22 cellular contexts compared by ENCODE assay signal in genomic region chr9:71743884-71744283, GRCh38. TPM values are rescaled to one million over a fixed set of nuclear protein-coding genes. Genes with fewer than 3 reads are reported as not detected.
A peak's percentile ranks its signal among the peaks of the same experiment; 100 is the strongest.
DNase-seq lines count a peak whose midpoint lies in the region; TF ChIP-seq lines count a peak whose summit lies in the region.
"Had no signal": no experiment of that assay in that cellular context is flagged by ENCODE, and none has a peak within 500 bp of the region (broad histone marks: within the 10 kb centered on the region; RNA-seq: fewer than 3 reads in every experiment).

No MANE protein-coding gene starts in this region.

- H3K27ac Mint-ChIP-seq in CD14-positive monocyte: peak overlapping the region; percentile 79 to 90 (median 86)
- H3K27ac Mint-ChIP-seq in mesothelial cell of epicardium: peak overlapping the region; percentile 94

- H3K27me3 Mint-ChIP-seq in CD14-positive monocyte (ENCODE audit: low read depth in 3 of 3) (no peaks in the 10 kb centered on the region), mesothelial cell of epicardium (ENCODE audit: low read depth) (no peaks in the 10 kb centered on the region)

- no peak overlapping the region for H3K4me3 ChIP-seq in stomach
- H3K4me3 ChIP-seq: GM23248 had no signal

- no peaks in the 10 kb centered on the region for H3K27me3 ChIP-seq in stomach

- H3K4me1 Mint-ChIP-seq in CD14-positive monocyte: peaks cover 69% of the 10 kb centered on the region
- peaks cover 50% of the 10 kb centered on the region for H3K4me1 Mint-ChIP-seq in mesothelial cell of epicardium

- H3K4me3 Mint-ChIP-seq in CD14-positive monocyte (peak overlapping the region in 1 of 2 donors; percentile 62), mesothelial cell of epicardium (no peak overlapping the region)
- H3K4me3 Mint-ChIP-seq: H9, HFFc6 had no signal

- intact Hi-C loops in CD14-positive monocyte (cut with micrococcal nuclease) (loop anchor here in 1 of 2 donors (10.0 kb wide), 1 partner anchor 59 kb away; no protein-coding TSS in a partner anchor), stomach (cut with DNase I; ENCODE audit: low total_unique reads) (no loop called here)

- peaks cover 0 to 57% (median 46%) of the 10 kb centered on the region in 4 donors for H3K36me3 ChIP-seq in stomach

- H3K9me3 Mint-ChIP-seq in CD14-positive monocyte: peaks cover 0 to 3% (median 0%) of the 10 kb centered on the region in 7 donors
- no peaks in the 10 kb centered on the region for H3K9me3 Mint-ChIP-seq in mesothelial cell of epicardium
- H3K9me3 Mint-ChIP-seq: H9, HFFc6 had no signal

- no peak for TF ChIP-seq POLR2A in stomach (IDR thresholded peaks at IDR 0.05)

- H3K9me3 ChIP-seq in stomach: no peaks in the 10 kb centered on the region

- TF ChIP-seq EP300 in stomach (IDR thresholded peaks at IDR 0.05): no peak

- peaks cover 34 to 42% of the 10 kb centered on the region in 2 donors for H3K36me3 Mint-ChIP-seq in CD14-positive monocyte
- H3K36me3 Mint-ChIP-seq in mesothelial cell of epicardium: peaks cover 45% of the 10 kb centered on the region

- H3K27ac ChIP-seq in VCaP (peak overlapping the region; percentile 86), stomach (peak overlapping the region in 3 of 5 donors; percentile 84 to 90 (median 87))
- H3K27ac ChIP-seq: GM23248 had no signal

- WGBS in stomach, 5 donors: 81 to 89% (median 84%) methylated on average over 5 of the region's 5 CpGs

- in situ Hi-C loops in G401 (cut with HindIII; ENCODE audit: low sequenced_read_pairs): no loop called here

- no peak for TF ChIP-seq CTCF in CD14-positive monocyte (IDR thresholded peaks at IDR 0.05)
- TF ChIP-seq CTCF in VCaP (conservative IDR thresholded peaks at IDR 0.05): no peak
- TF ChIP-seq CTCF in mesothelial cell of epicardium (IDR thresholded peaks at IDR 0.05; ENCODE audit: unreplicated experiment): no peak
- TF ChIP-seq CTCF in stomach (IDR thresholded peaks at IDR 0.05): no peak

- DNase-seq in CD14-positive monocyte (ENCODE audit: low spot score) (no peak), mesothelial cell of epicardium (ENCODE audit: low spot score in 2 of 2, unreplicated experiment in 2 of 2) (no peak), stomach (no peak), NCI-H69 (lab: John Stamatoyannopoulos, UW) (no peak), NCI-H2227 treated with DMSO at 0.1 percent for 48 hours (lab: John Stamatoyannopoulos, UW) (no peak), G401 (ENCODE audit: low spot score) (no peak)
- DNase-seq: 8988T; AML-193; C1 segment of cervical spinal cord; GM23248; H9; HFFc6; KBM-7; MM.1S; NCI-H1048; NCI-H1436; NCI-H187 treated with DMSO at 0.1 percent for 48 hours; NCI-H2107; NCI-H510A; NCI-H748 treated with DMSO at 0.1 percent for 48 hours; NK-92 treated with Interleukin-12 subunit alpha and Interleukin-12 subunit beta, amount 100 ng/mL, for 24 hours had no signal

- H3K4me1 ChIP-seq in stomach: peaks cover 3 to 65% (median 20%) of the 10 kb centered on the region in 4 donors

RNA-seq across cellular contexts. Expression of gene CEMIP2, which starts 24.4 kb away (rescaled TPM):
- polyA plus RNA-seq in CD14-positive monocyte: 10 to 100 TPM; 11.6 to 21.4 TPM
- total RNA-seq in mesothelial cell of epicardium: 111 to 122 TPM (median 114 TPM) in 3 replicates
- total RNA-seq in stomach: 100 to 1,000 TPM in 3 of 5 donors, 10 to 100 TPM in 2; 40.3 to 218 (median 187) TPM
- polyA plus RNA-seq in stomach: 10 to 100 TPM; 12.4 to 28.8 (median 13.6) TPM
- total RNA-seq in G401 (2014; rRNA removed; shearing (Covaris generic)): 1.8 and 8.6 TPM in 2 replicates
